Comparison of ENCODE assay signal across 8 cellular contexts in the genomic region with DNA sequence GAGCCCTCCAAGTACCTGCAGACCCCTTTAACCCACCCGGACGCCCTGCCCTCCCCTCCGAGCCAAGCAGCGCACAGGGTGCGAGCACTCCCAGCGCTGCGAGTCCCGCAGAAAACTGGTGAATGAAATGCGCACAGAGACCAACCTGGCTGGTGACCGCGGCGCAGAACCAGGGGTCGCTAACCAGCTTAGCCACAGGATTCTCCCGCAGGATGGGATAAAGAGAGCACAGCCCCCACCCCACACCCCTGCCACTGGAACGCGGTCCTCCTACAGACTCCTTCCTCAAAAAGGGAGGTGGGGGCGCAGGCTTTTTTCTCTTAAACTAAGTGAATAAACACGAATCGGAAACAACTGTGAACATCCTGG. TPM values are rescaled to one million over a fixed set of nuclear protein-coding genes. Genes with fewer than 3 reads are reported as not detected.
DNase-seq lines count a peak whose midpoint lies in the region; ATAC-seq and TF ChIP-seq lines count a peak whose summit lies in the region.

No MANE protein-coding gene starts in this region.

- peak; percentile 52 for DNase-seq in DMS 273 (lab: John Stamatoyannopoulos, UW; ENCODE audit: unreplicated experiment)
- no peak for DNase-seq in DMS 273 treated with DMSO at 0.1 percent for 48 hours (lab: John Stamatoyannopoulos, UW)
- DNase-seq in RPMI8226 = peak; percentile 15
- DNase-seq in breast epithelium (ENCODE audit: low spot score in 2 of 2) = no peak
- peak; percentile 36 to 44 for DNase-seq in left colon
- DNase-seq in stimulated activated naive B cell treated with anti-CD40 and anti-IgM and Interleukin-4, amounts not matched to agents 10 μg/mL and 1 μg/mL and 100 μg/mL, for 72 hours = no peak

- peaks cover 15 to 24% of the 10 kb centered on the region in 2 donors for H3K36me3 Mint-ChIP-seq in stimulated activated naive B cell treated with anti-CD40 and anti-IgM and Interleukin-4, amounts not matched to agents 10 μg/mL and 1 μg/mL and 100 μg/mL, for 72 hours

- H3K27ac ChIP-seq in breast epithelium = peak overlapping the region; percentile 95 to 97

- intact Hi-C loops in breast epithelium (cut with DNase I; ENCODE audit: low total_unique reads) (loop anchor here (5.0 kb wide), 1 partner anchor 1460 kb away; no protein-coding TSS in a partner anchor), left colon (cut with DNase I, micrococcal nuclease) (no loop called here)

- H3K4me1 Mint-ChIP-seq in stimulated activated naive B cell treated with anti-CD40 and anti-IgM and Interleukin-4, amounts not matched to agents 10 μg/mL and 1 μg/mL and 100 μg/mL, for 72 hours = peaks cover 14 to 34% of the 10 kb centered on the region in 2 donors

- H3K4me3 Mint-ChIP-seq in stimulated activated naive B cell treated with anti-CD40 and anti-IgM and Interleukin-4, amounts not matched to agents 10 μg/mL and 1 μg/mL and 100 μg/mL, for 72 hours = peak overlapping the region; percentile 91

- no peaks in the 10 kb centered on the region for H3K36me3 ChIP-seq in breast epithelium

- no peak for ATAC-seq in left colon
- ATAC-seq in stimulated activated naive B cell treated with anti-CD40 and anti-IgM and Interleukin-4, amounts not matched to agents 10 μg/mL and 1 μg/mL and 100 μg/mL, for 72 hours (replicated peaks) = no peak
- no peak for ATAC-seq in GM19351 (IDR thresholded peaks at IDR 0.05; ENCODE audit: unreplicated experiment)
- ATAC-seq in GM21515 (IDR thresholded peaks at IDR 0.05; ENCODE audit: unreplicated experiment) = no peak

- no peak for TF ChIP-seq CTCF in breast epithelium (IDR thresholded peaks at IDR 0.05)

- no peaks in the 10 kb centered on the region for H3K27me3 Mint-ChIP-seq in stimulated activated naive B cell treated with anti-CD40 and anti-IgM and Interleukin-4, amounts not matched to agents 10 μg/mL and 1 μg/mL and 100 μg/mL, for 72 hours

- H3K9me3 Mint-ChIP-seq in stimulated activated naive B cell treated with anti-CD40 and anti-IgM and Interleukin-4, amounts not matched to agents 10 μg/mL and 1 μg/mL and 100 μg/mL, for 72 hours = no peaks in the 10 kb centered on the region

- H3K4me1 ChIP-seq in breast epithelium = no peaks in the 10 kb centered on the region

- H3K27ac Mint-ChIP-seq in stimulated activated naive B cell treated with anti-CD40 and anti-IgM and Interleukin-4, amounts not matched to agents 10 μg/mL and 1 μg/mL and 100 μg/mL, for 72 hours = peak overlapping the region; percentile 96

- peak overlapping the region; percentile 82 to 91 (median 89) for H3K4me3 ChIP-seq in breast epithelium

- H3K9me3 ChIP-seq in breast epithelium = no peaks in the 10 kb centered on the region

- H3K27me3 ChIP-seq in breast epithelium = no peaks in the 10 kb centered on the region

- no peak for TF ChIP-seq POLR2A in breast epithelium (IDR thresholded peaks at IDR 0.05)

RNA-seq across cellular contexts. Expression of a gene that starts 1.0 kb away (rescaled TPM):
- total RNA-seq in breast epithelium (10 to 100 TPM; 40.3 to 76.8 (median 54.6) TPM), left colon (100 to 1,000 TPM in 1 of 2 donors, 10 to 100 TPM in 1; 57.5 to 105 TPM)

Comparison
In these comparisons a context has a peak if more than half of its experiments do, and no peak if none do; other contexts are left out.
1. DNase-seq: peak in DMS 273 (single experiment), RPMI8226 (single experiment) and left colon (2 of 2); none in DMS 273 treated with DMSO at 0.1 percent for 48 hours (single experiment), breast epithelium (0 of 2) and stimulated activated naive B cell treated with anti-CD40 and anti-IgM and Interleukin-4, amounts not matched to agents 10 μg/mL and 1 μg/mL and 100 μg/mL, for 72 hours (single experiment).